11 cellular contexts compared by ENCODE assay signal in genomic region chr10:101228682-101229274, GRCh38.
DNase-seq lines count a peak whose midpoint lies in the region; ATAC-seq and TF ChIP-seq lines count a peak whose summit lies in the region.
"Had no signal": no experiment of that assay in that cellular context is flagged by ENCODE, and none has a peak within 500 bp of the region (broad histone marks: within the 10 kb centered on the region; RNA-seq: fewer than 3 reads in every experiment).

No MANE protein-coding gene starts in this region.

- no peak for DNase-seq in activated naive CD4-positive, alpha-beta T cell treated with anti-CD3 and anti-CD28 coated beads, Interleukin-2, amount 50 U/mL, for 16 hours
- DNase-seq in RWPE2 (ENCODE audit: low spot score) (no peak), superior temporal gyrus (ENCODE audit: extremely low spot score) (no peak), AG08396 (ENCODE audit: low spot score) (no peak), DMS153 (lab: John Stamatoyannopoulos, UW) (no peak)
- DNase-seq: COR-L47, NCI-H187 treated with DMSO at 0.1 percent for 48 hours, thyroid gland had no signal

- H3K36me3 ChIP-seq in RWPE2 (ENCODE audit: low read depth) (no peaks in the 10 kb centered on the region), iPS-15b (ENCODE audit: control insufficient read depth, insufficient read depth, low read length) (no peaks in the 10 kb centered on the region), subcutaneous abdominal adipose tissue (ENCODE audit: control insufficient read depth in 5 of 5, insufficient read depth in 5 of 5, low read length in 5 of 5) (no peaks in the 10 kb centered on the region)
- H3K36me3 ChIP-seq: thyroid gland had no signal

- H3K4me1 Mint-ChIP-seq in activated naive CD4-positive, alpha-beta T cell treated with anti-CD3 and anti-CD28 coated beads, Interleukin-2, amount 50 U/mL, for 24 hours: peaks cover 40% of the 10 kb centered on the region

- H3K27me3 ChIP-seq in RWPE2 (ENCODE audit: insufficient read depth, poor library complexity, severe bottlenecking) (peaks cover 99% of the 10 kb centered on the region), iPS-15b (ENCODE audit: control insufficient read depth, insufficient read depth, low read length) (peaks cover 97% of the 10 kb centered on the region), subcutaneous abdominal adipose tissue (ENCODE audit: control insufficient read depth in 5 of 5, insufficient read depth in 4 of 5, low read length in 5 of 5) (peaks cover 81 to 97% (median 92%) of the 10 kb centered on the region in 5 donors)

- no peak overlapping the region for H3K4me3 ChIP-seq in RWPE2 (ENCODE audit: severe bottlenecking)
- H3K4me3 ChIP-seq in iPS-15b (ENCODE audit: low read depth, low read length): peak overlapping the region; percentile 8
- peak overlapping the region in 3 of 5 donors; percentile 5 to 48 (median 35) for H3K4me3 ChIP-seq in subcutaneous abdominal adipose tissue (ENCODE audit: low read depth in 1 of 5, low read length in 5 of 5)
- H3K4me3 ChIP-seq: thyroid gland had no signal

- no peak overlapping the region for H3K27ac ChIP-seq in RWPE2 (ENCODE audit: poor library complexity, severe bottlenecking)
- H3K27ac ChIP-seq in subcutaneous abdominal adipose tissue (ENCODE audit: low read depth, low read length): no peak overlapping the region
- H3K27ac ChIP-seq: thyroid gland had no signal

- no peaks in the 10 kb centered on the region for H3K4me1 ChIP-seq in RWPE2 (ENCODE audit: insufficient read depth, poor library complexity, severe bottlenecking)
- H3K4me1 ChIP-seq in iPS-15b (ENCODE audit: control insufficient read depth, insufficient read depth, low read length): peaks cover 3% of the 10 kb centered on the region
- H3K4me1 ChIP-seq in subcutaneous abdominal adipose tissue (ENCODE audit: control insufficient read depth in 5 of 5, insufficient read depth in 5 of 5, low read length in 5 of 5): peaks cover 0 to 61% (median 50%) of the 10 kb centered on the region in 5 donors

- no peak for TF ChIP-seq CTCF in RWPE2 (IDR thresholded peaks at IDR 0.05; ENCODE audit: poor library complexity, severe bottlenecking)

- ATAC-seq in RWPE2 (ENCODE audit: low read depth): peak; percentile 4; the same call in 1 of the 3 replicates

- no peak overlapping the region for H3K27ac Mint-ChIP-seq in activated naive CD4-positive, alpha-beta T cell treated with anti-CD3 and anti-CD28 coated beads, Interleukin-2, amount 50 U/mL, for 24 hours

- H3K9me3 ChIP-seq in RWPE2 (ENCODE audit: severe bottlenecking) (no peaks in the 10 kb centered on the region), iPS-15b (ENCODE audit: control insufficient read depth, insufficient read depth, low read length) (no peaks in the 10 kb centered on the region), subcutaneous abdominal adipose tissue (ENCODE audit: control insufficient read depth in 5 of 5, low read length in 5 of 5) (peaks cover 0 to 2% (median 0%) of the 10 kb centered on the region in 5 donors)
- H3K9me3 ChIP-seq: thyroid gland had no signal

- peaks cover 66% of the 10 kb centered on the region for H3K27me3 Mint-ChIP-seq in activated naive CD4-positive, alpha-beta T cell treated with anti-CD3 and anti-CD28 coated beads, Interleukin-2, amount 50 U/mL, for 24 hours

- no peaks in the 10 kb centered on the region for H3K36me3 Mint-ChIP-seq in activated naive CD4-positive, alpha-beta T cell treated with anti-CD3 and anti-CD28 coated beads, Interleukin-2, amount 50 U/mL, for 24 hours

- no peaks in the 10 kb centered on the region for H3K9me3 Mint-ChIP-seq in activated naive CD4-positive, alpha-beta T cell treated with anti-CD3 and anti-CD28 coated beads, Interleukin-2, amount 50 U/mL, for 24 hours

- H3K4me3 Mint-ChIP-seq in activated naive CD4-positive, alpha-beta T cell treated with anti-CD3 and anti-CD28 coated beads, Interleukin-2, amount 50 U/mL, for 24 hours: peak overlapping the region; percentile 62

- H3K9ac ChIP-seq in iPS-15b (ENCODE audit: low read depth, low read length): no peak overlapping the region
- no peak overlapping the region for H3K9ac ChIP-seq in subcutaneous abdominal adipose tissue (ENCODE audit: low read length in 5 of 5)
